21 cellular contexts compared by ENCODE assay signal in genomic region chr2:58235988-58236387, GRCh38.
"Had no signal": no experiment of that assay in that cellular context is flagged by ENCODE, and none has a peak within 500 bp of the region (broad histone marks: within the 10 kb centered on the region; RNA-seq: fewer than 3 reads in every experiment).

No MANE protein-coding gene starts in this region.

- H3K36me3 ChIP-seq: brain microvascular endothelial cell, cardiac muscle cell had no signal

- ATAC-seq: activated T-helper 17 cell treated with anti-CD3 and anti-CD28 coated beads, Interleukin-2, amount 50 U/mL, for 72 hours; PC-3; SK-N-SH treated with all-trans-retinoic acid at 6 μM for 48 hours had no signal

- DNase-seq: activated CD4-positive, alpha-beta memory T cell treated with anti-CD3 and anti-CD28 coated beads, Interleukin-2, amount 10 ng/mL, durations not matched to agents 7 days and 5 days; activated CD4-positive, alpha-beta T cell treated with anti-CD3 and anti-CD28 coated beads, Interleukin-2, amount 50 U/mL, for 1 hour; activated CD4-positive, CD25-positive, alpha-beta regulatory T cell; activated gamma-delta T cell; activated naive CD4-positive, alpha-beta T cell treated with anti-CD3 and anti-CD28 coated beads for 36 hours; activated T-cell treated with anti-CD3 and anti-CD28 coated beads for 4 hours; activated T-cell treated with anti-CD3 and anti-CD28 coated beads, Interleukin-2, amount 50 U/mL, for 48 hours; amygdala; brain microvascular endothelial cell; NCI-H1048; NCI-H146; NCI-H187 treated with DMSO at 0.1 percent for 48 hours; NCI-H2081 treated with DMSO at 0.1 percent for 48 hours; NCI-H446; NCI-H524; PC-3; SHP77 had no signal

- H3K27ac ChIP-seq: brain microvascular endothelial cell, cardiac muscle cell, SJSA1 had no signal

- H3K9me3 ChIP-seq: SJSA1 had no signal

- H3K4me3 ChIP-seq: cardiac muscle cell, SJSA1 had no signal

- H3K27me3 ChIP-seq: brain microvascular endothelial cell, cardiac muscle cell, SJSA1 had no signal
